ENCODE assay signal across 26 cellular contexts in the genomic region with DNA sequence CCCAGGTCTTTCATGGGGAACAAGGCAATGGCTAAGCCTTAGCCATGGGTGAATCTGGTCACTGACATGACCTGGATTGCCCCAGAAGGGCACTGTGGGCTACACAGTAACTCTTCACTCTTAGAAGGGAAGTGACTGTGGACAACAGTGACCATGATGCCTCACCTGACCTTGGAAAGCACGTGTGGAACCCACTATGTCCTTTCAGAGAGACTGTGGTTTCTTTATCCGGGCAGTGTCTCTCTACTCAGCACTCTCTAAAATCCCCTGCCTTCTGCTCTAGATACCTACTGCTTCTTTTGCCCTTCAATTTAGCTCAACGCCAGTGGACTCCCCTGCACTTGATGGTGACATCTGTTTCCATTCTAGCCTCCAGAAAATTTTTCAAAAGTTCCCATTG.
"Had no signal": no experiment of that assay in that cellular context is flagged by ENCODE, and none has a peak within 500 bp of the region (broad histone marks: within the 10 kb centered on the region; RNA-seq: fewer than 3 reads in every experiment).

No MANE protein-coding gene starts in this region.

- DNase-seq: stimulated activated CD4-positive, alpha-beta T cell treated with anti-CD3 and anti-CD28 coated beads, Interleukin-2, amount 100 ng/mL, for 48 hours; stimulated activated CD4-positive, alpha-beta T cell treated with anti-CD3 and anti-CD28 coated beads, Interleukin-4, amount 100 ng/mL, for 1 hour; stimulated activated CD4-positive, alpha-beta T cell treated with anti-CD3 and anti-CD28 coated beads, Interleukin-4, amount 100 ng/mL, for 24 hours; stimulated activated CD4-positive, alpha-beta T cell treated with anti-CD3 and anti-CD28 coated beads, Interleukin-4, amount 100 ng/mL, for 4 hours; stimulated activated CD8-positive, alpha-beta memory T cell treated with anti-CD3 and anti-CD28 coated beads, Interleukin-4, amount 100 ng/mL, for 48 hours; stimulated activated naive B cell treated with anti-CD40 and anti-IgM and Interleukin-4, amounts not matched to agents 10 μg/mL and 1 μg/mL and 100 μg/mL, for 72 hours; stimulated activated naive CD4-positive, alpha-beta T cell; stimulated activated naive CD4-positive, alpha-beta T cell treated with Interleukin-2 at 50 U/mL for 16 hours; stimulated activated naive CD8-positive, alpha-beta T cell treated with anti-CD3 and anti-CD28 coated beads, Interleukin-15, amount 100 ng/mL, for 72 hours; stimulated activated naive CD8-positive, alpha-beta T cell treated with anti-CD3 and anti-CD28 coated beads, Interleukin-15, Interleukin-2, amounts not matched to agents 100 U/mL and 50 U/mL, for 24 hours; stomach; substantia nigra; testis; thyroid gland; tibial artery; transverse colon; trophoblast cell; upper lobe of left lung; upper lobe of right lung; uterus had no signal

- H3K36me3 ChIP-seq: stomach, suprapubic skin, thoracic aorta, thyroid gland, tibial artery, tibial nerve, transverse colon, upper lobe of left lung, upper lobe of right lung, uterus, vagina had no signal

- H3K27me3 ChIP-seq: stomach, testis, thyroid gland, tibial artery, tibial nerve, transverse colon, upper lobe of left lung, upper lobe of right lung, uterus, vagina had no signal

- H3K4me1 ChIP-seq: suprapubic skin, testis, thyroid gland, tibial artery, tibial nerve, transverse colon, upper lobe of left lung, upper lobe of right lung, uterus, vagina had no signal

- H3K4me3 ChIP-seq: stomach, suprapubic skin, testis, thoracic aorta, thyroid gland, tibial artery, tibial nerve, transverse colon, upper lobe of left lung, upper lobe of right lung, uterus, vagina had no signal

- H3K27ac ChIP-seq: stomach, suprapubic skin, testis, thoracic aorta, thyroid gland, tibial artery, tibial nerve, transverse colon, upper lobe of left lung, upper lobe of right lung, uterus, vagina had no signal

- ATAC-seq: stimulated activated effector memory CD8-positive, alpha-beta T cell treated with anti-CD3 and anti-CD28 coated beads, Interleukin-12 subunit alpha, Interleukin-12 subunit beta, amount 100 ng/mL, for 72 hours; stimulated activated memory B cell treated with anti-CD40 and anti-IgM and Interleukin-4, amounts not matched to agents 10 μg/mL and 1 μg/mL and 100 μg/mL, for 72 hours; stimulated activated naive B cell treated with anti-CD40 and anti-IgM and Interleukin-4, amounts not matched to agents 10 μg/mL and 1 μg/mL and 100 μg/mL, for 72 hours; stimulated activated naive CD8-positive, alpha-beta T cell treated with anti-CD3 and anti-CD28 coated beads, Interleukin-15, amount 100 ng/mL, for 72 hours; stimulated activated naive CD8-positive, alpha-beta T cell treated with anti-CD3 and anti-CD28 coated beads, Interleukin-15, Interleukin-2, amounts not matched to agents 100 U/mL and 50 U/mL, for 24 hours; upper lobe of right lung had no signal

- H3K9me3 ChIP-seq: stomach, suprapubic skin, testis, thoracic aorta, thyroid gland, tibial nerve, transverse colon, upper lobe of right lung, uterus, vagina had no signal
